In the genomic region with DNA sequence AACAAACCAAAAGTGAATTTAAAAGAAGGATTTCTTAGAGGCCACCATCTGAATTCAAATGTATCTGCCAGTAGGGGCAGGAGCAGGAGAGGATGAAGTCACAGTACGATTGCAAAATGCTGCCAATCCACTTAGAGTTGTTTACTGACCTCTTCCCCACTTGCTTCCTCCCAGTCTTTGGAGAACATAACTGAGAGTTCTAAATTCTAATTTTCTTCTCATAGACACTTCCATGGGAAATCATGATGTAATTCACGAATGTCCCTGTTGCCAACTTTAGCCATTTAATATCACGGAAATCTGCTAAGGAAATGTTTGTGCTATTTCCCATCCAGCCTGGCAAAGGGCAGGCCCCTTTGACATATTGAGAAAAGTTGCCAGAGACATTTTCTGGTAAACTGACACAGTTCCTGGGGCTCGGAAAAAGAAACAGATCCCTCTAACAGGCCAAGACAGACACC, we compare ENCODE assay signal across 10 cellular contexts. TPM values are rescaled to one million over a fixed set of nuclear protein-coding genes. Genes with fewer than 3 reads are reported as not detected.
DNase-seq lines count a peak whose midpoint lies in the region; ATAC-seq, FAIRE-seq and TF ChIP-seq lines count a peak whose summit lies in the region.
"Had no signal": no experiment of that assay in that cellular context is flagged by ENCODE, and none has a peak within 500 bp of the region (broad histone marks: within the 10 kb centered on the region; RNA-seq: fewer than 3 reads in every experiment).

No MANE protein-coding gene starts in this region.

- H3K4me3 ChIP-seq in OCI-LY3 (ENCODE audit: low read length), result no peak overlapping the region
- no peak overlapping the region for H3K4me3 ChIP-seq in fibroblast of the aortic adventitia (ENCODE audit: low read depth, low read length)

- no peak overlapping the region for H3K9ac ChIP-seq in OCI-LY3 (ENCODE audit: low read length)

- H3K4me2 ChIP-seq in OCI-LY3 (ENCODE audit: low read length), result 0 out of 2 replicates have a peak overlapping the region, but pooled peaks have one; percentile 1

- no peak for FAIRE-seq in RCC 7860 (lab: Jason Lieb, UNC)
- FAIRE-seq: colon had no signal

- no peaks in the 10 kb centered on the region for H3K36me3 ChIP-seq in OCI-LY3 (replicated peaks; ENCODE audit: low read depth, low read length)

- no peaks in the 10 kb centered on the region for H3K9me3 ChIP-seq in OCI-LY3 (ENCODE audit: insufficient read depth, low read length)

- peaks cover 52% of the 10 kb centered on the region for H3K4me1 ChIP-seq in OCI-LY3 (ENCODE audit: low read length)

- TF ChIP-seq CTCF in OCI-LY3 (IDR thresholded peaks at IDR 0.05; ENCODE audit: low read depth, low read length) (peak; percentile 11), fibroblast of the aortic adventitia (IDR thresholded peaks at IDR 0.05; ENCODE audit: insufficient read depth, low read length) (peak; percentile 53)

- DNase-seq in DMS53 treated with DMSO at 0.1 percent for 48 hours (lab: John Stamatoyannopoulos, UW; ENCODE audit: unreplicated experiment) (peak; percentile 6), fibroblast of the aortic adventitia (ENCODE audit: low read depth) (peak; percentile 75), pons (ENCODE audit: low spot score) (peak; percentile 48), NCI-H187 (lab: John Stamatoyannopoulos, UW) (no peak), RCC 7860 (ENCODE audit: low spot score) (no peak), kidney glomerular epithelial cell (lab: John Stamatoyannopoulos, UW) (no peak)
- DNase-seq: NCI-H2081 treated with DMSO at 0.1 percent for 48 hours had no signal

- no peak for ATAC-seq in activated CD4-positive, CD25-positive, alpha-beta regulatory T cell treated with anti-CD3 and anti-CD28 coated beads, Interleukin-2, amount 50 U/mL, for 24 hours

- 0 out of 2 replicates have a peak overlapping the region, but pooled peaks have one; percentile 0 for H3K27ac ChIP-seq in OCI-LY3 (ENCODE audit: low read length)

- H3K79me2 ChIP-seq in OCI-LY3 (ENCODE audit: low read length), result no peaks in the 10 kb centered on the region

- no peak overlapping the region for H2AFZ ChIP-seq in OCI-LY3 (ENCODE audit: low read depth, low read length)

- H4K20me1 ChIP-seq in OCI-LY3 (ENCODE audit: insufficient read depth, low read length), result no peaks in the 10 kb centered on the region

- H3K27me3 ChIP-seq in OCI-LY3 (ENCODE audit: low read depth, low read length), result no peaks in the 10 kb centered on the region

RNA-seq across cellular contexts. Expression of gene NOCT, which starts 33.6 kb away (rescaled TPM):
- total RNA-seq in fibroblast of the aortic adventitia (ENCODE audit: low replicate concordance), result 8.3 and 12.3 TPM in 2 replicates

Comparison
In these comparisons a context has a peak if more than half of its experiments do, and no peak if none do; other contexts are left out.
1. DNase-seq: peak in DMS53 treated with DMSO at 0.1 percent for 48 hours (single experiment), fibroblast of the aortic adventitia (single experiment) and pons (single experiment); none in NCI-H187 (0 of 2), RCC 7860 (single experiment) and kidney glomerular epithelial cell (single experiment).